In genomic region chr20:63858393-63859165, GRCh38 we compare ENCODE assay signal across 8 cellular contexts. TPM values are rescaled to one million over a fixed set of nuclear protein-coding genes. Genes with fewer than 3 reads are reported as not detected.
DNase-seq lines count a peak whose midpoint lies in the region; FAIRE-seq and TF ChIP-seq lines count a peak whose summit lies in the region.

No MANE protein-coding gene starts in this region.

- peak; percentile 56 for DNase-seq in ELR (ENCODE audit: low read depth)
- DNase-seq in RKO (ENCODE audit: low spot score): peak; percentile 44
- peak; percentile 72 for DNase-seq in endothelial cell of umbilical vein (ENCODE audit: low read depth, low spot score)
- no peak for DNase-seq in erythroblast (lab: John Stamatoyannopoulos, UW)
- no peak for DNase-seq in NCI-H510A (lab: John Stamatoyannopoulos, UW)
- no peak for DNase-seq in activated T-helper 2 cell treated with anti-CD3 and anti-CD28 coated beads, Interferon-gamma antibody, Interleukin-2, Interleukin-4, amounts not matched to agents 10 μg/mL and 5 μg/mL and 100 μg/mL, durations not matched to agents 14 hours and 24 hours and 36 hours (ENCODE audit: low spot score)
- DNase-seq in AG20443 (ENCODE audit: low spot score): no peak

- H3K27me3 Mint-ChIP-seq in activated T-helper 2 cell treated with anti-CD3 and anti-CD28 coated beads, Interferon-gamma antibody, Interleukin-2, Interleukin-4, amounts not matched to agents 10 μg/mL and 5 μg/mL and 100 μg/mL, durations not matched to agents 14 hours and 24 hours and 36 hours (ENCODE audit: low read depth): no peaks in the 10 kb centered on the region

- dilution Hi-C loops in endothelial cell of umbilical vein (cut with MboI; ENCODE audit: extremely low pct_ligation_motif_present, low sequenced_read_pairs): no loop called here

- H3K79me2 ChIP-seq in endothelial cell of umbilical vein (ENCODE audit: control insufficient read depth, insufficient read depth, low read length): no peaks in the 10 kb centered on the region

- H3K27ac ChIP-seq in endothelial cell of umbilical vein (ENCODE audit: insufficient read depth, low read depth, low read length) (no peak overlapping the region), neutrophil (peak overlapping the region; percentile 99)

- H3K36me3 Mint-ChIP-seq in activated T-helper 2 cell treated with anti-CD3 and anti-CD28 coated beads, Interferon-gamma antibody, Interleukin-2, Interleukin-4, amounts not matched to agents 10 μg/mL and 5 μg/mL and 100 μg/mL, durations not matched to agents 14 hours and 24 hours and 36 hours (ENCODE audit: low read depth): peaks cover 13% of the 10 kb centered on the region

- BruUV-seq in endothelial cell of umbilical vein (replicated peaks; lab: Mats Ljungman, UMichigan): no TSS peak

- CTCF ChIA-PET in endothelial cell of umbilical vein (lab: Charles Lee): interaction anchor here (0.7 to 2.6 kb wide), 17 partner anchors 7 to 321 kb away, joined by 3 to 17 read pairs (median 4); partner anchors contain the start of gene PTK6

- TF ChIP-seq CTCF in endothelial cell of umbilical vein (IDR thresholded peaks at IDR 0.05; ENCODE audit: extremely low read depth in 1 of 2, insufficient read depth in 1 of 2, low read depth in 1 of 2, low read length in 2 of 2): peak; percentile 24 to 62
- TF ChIP-seq CTCF in neutrophil (IDR thresholded peaks at IDR 0.05): no peak

- no peak overlapping the region for H2AFZ ChIP-seq in endothelial cell of umbilical vein (ENCODE audit: low read depth, low read length)

- POLR2A ChIA-PET in endothelial cell of umbilical vein (lab: Charles Lee): no interaction called here

- peaks cover 0 to 4% of the 10 kb centered on the region in 2 experiments for H3K36me3 ChIP-seq in endothelial cell of umbilical vein (ENCODE audit: control insufficient read depth in 2 of 2, extremely low read depth in 1 of 2, insufficient read depth in 2 of 2, low read length in 2 of 2)
- H3K36me3 ChIP-seq in neutrophil: peaks cover 8% of the 10 kb centered on the region

- FAIRE-seq in endothelial cell of umbilical vein (lab: Jason Lieb, UNC): peak; percentile 82

- no peaks in the 10 kb centered on the region for H3K9me1 ChIP-seq in endothelial cell of umbilical vein (replicated peaks; ENCODE audit: control insufficient read depth, extremely low read depth, insufficient read depth, low read length)

- H3K4me2 ChIP-seq in endothelial cell of umbilical vein (ENCODE audit: insufficient read depth, low read length): no peak overlapping the region

- no peak overlapping the region for H3K9ac ChIP-seq in endothelial cell of umbilical vein (replicated peaks; ENCODE audit: extremely low read depth, insufficient read depth, low read length)

- H3K4me3 ChIP-seq in endothelial cell of umbilical vein (replicated peaks in 1 of 3; ENCODE audit: insufficient read depth in 1 of 3, low read depth in 1 of 3, low read length in 3 of 3) (no peak overlapping the region), neutrophil (ENCODE audit: low read depth in 1 of 2, low read length in 1 of 2) (no peak overlapping the region)

- intact Hi-C loops in endothelial cell of umbilical vein (cut with micrococcal nuclease): no loop called here
- intact Hi-C loops in activated T-helper 2 cell treated with anti-CD3 and anti-CD28 coated beads, Interferon-gamma antibody, Interleukin-2, Interleukin-4, amounts not matched to agents 10 μg/mL and 5 μg/mL and 100 μg/mL, durations not matched to agents 14 hours and 24 hours and 36 hours (cut with micrococcal nuclease): no loop called here

- no peaks in the 10 kb centered on the region for H4K20me1 ChIP-seq in endothelial cell of umbilical vein (replicated peaks; ENCODE audit: control insufficient read depth, extremely low read depth, insufficient read depth, low read length)

- no peaks in the 10 kb centered on the region for H3K9me3 ChIP-seq in endothelial cell of umbilical vein (replicated peaks; ENCODE audit: control insufficient read depth, insufficient read depth, low read length)
- H3K9me3 ChIP-seq in neutrophil: no peaks in the 10 kb centered on the region

- H3K4me1 ChIP-seq in endothelial cell of umbilical vein (ENCODE audit: control insufficient read depth, extremely low read depth, insufficient read depth, low read length) (peaks cover 25% of the 10 kb centered on the region), neutrophil (ENCODE audit: control insufficient read depth in 1 of 2, insufficient read depth in 1 of 2, low read depth in 1 of 2, low read length in 1 of 2) (peaks cover 48 to 69% of the 10 kb centered on the region in 2 experiments)

- H3K9me3 Mint-ChIP-seq in activated T-helper 2 cell treated with anti-CD3 and anti-CD28 coated beads, Interferon-gamma antibody, Interleukin-2, Interleukin-4, amounts not matched to agents 10 μg/mL and 5 μg/mL and 100 μg/mL, durations not matched to agents 14 hours and 24 hours and 36 hours: no peaks in the 10 kb centered on the region

- peaks cover 12% of the 10 kb centered on the region for H3K4me1 Mint-ChIP-seq in activated T-helper 2 cell treated with anti-CD3 and anti-CD28 coated beads, Interferon-gamma antibody, Interleukin-2, Interleukin-4, amounts not matched to agents 10 μg/mL and 5 μg/mL and 100 μg/mL, durations not matched to agents 14 hours and 24 hours and 36 hours (ENCODE audit: low read depth)

- no peak for TF ChIP-seq POLR2A in endothelial cell of umbilical vein (IDR thresholded peaks at IDR 0.05; ENCODE audit: low read depth, low read length)
- TF ChIP-seq POLR2A in erythroblast (IDR thresholded peaks at IDR 0.05; ENCODE audit: low read length): no peak

- H3K27me3 ChIP-seq in endothelial cell of umbilical vein (ENCODE audit: control insufficient read depth in 2 of 2, insufficient read depth in 2 of 2, low read length in 2 of 2) (peaks cover 0 to 5% of the 10 kb centered on the region in 2 experiments), neutrophil (peaks cover 57% of the 10 kb centered on the region)

- H3K27ac Mint-ChIP-seq in activated T-helper 2 cell treated with anti-CD3 and anti-CD28 coated beads, Interferon-gamma antibody, Interleukin-2, Interleukin-4, amounts not matched to agents 10 μg/mL and 5 μg/mL and 100 μg/mL, durations not matched to agents 14 hours and 24 hours and 36 hours: no peak overlapping the region

- no peak overlapping the region for H3K4me3 Mint-ChIP-seq in activated T-helper 2 cell treated with anti-CD3 and anti-CD28 coated beads, Interferon-gamma antibody, Interleukin-2, Interleukin-4, amounts not matched to agents 10 μg/mL and 5 μg/mL and 100 μg/mL, durations not matched to agents 14 hours and 24 hours and 36 hours (ENCODE audit: low read depth)

RNA-seq across cellular contexts. Expression of gene ABHD16B, which starts 2.7 kb away (rescaled TPM):
- total RNA-seq in endothelial cell of umbilical vein: not detected in 2 replicates
- not detected in 2 replicates for polyA plus RNA-seq in endothelial cell of umbilical vein
- not detected in 2 replicates for polyA plus RNA-seq in endothelial cell of umbilical vein (2011; cell fraction: cytosol; rRNA removed)
- not detected in 2 replicates for polyA plus RNA-seq in endothelial cell of umbilical vein (2011; cell fraction: nucleus; rRNA removed)
- not detected in 2 replicates for polyA plus RNA-seq in endothelial cell of umbilical vein (2012)
- polyA minus RNA-seq in endothelial cell of umbilical vein: not detected in 2 replicates
- not detected for polyA minus RNA-seq in endothelial cell of umbilical vein (2011; cell fraction: cytosol; rRNA and poly(A)+ RNA removed)
- not detected in 2 replicates for polyA minus RNA-seq in endothelial cell of umbilical vein (2011; cell fraction: nucleus; rRNA and poly(A)+ RNA removed)
- 0.16 TPM in 1 of 2 replicates, not detected in the other for total RNA-seq in activated T-helper 2 cell treated with anti-CD3 and anti-CD28 coated beads, Interferon-gamma antibody, Interleukin-2, Interleukin-4, amounts not matched to agents 10 μg/mL and 5 μg/mL and 100 μg/mL, durations not matched to agents 14 hours and 24 hours and 36 hours

RNA-seq across cellular contexts. Expression of gene TPD52L2, which starts 6.5 kb away (rescaled TPM):
- total RNA-seq in endothelial cell of umbilical vein: 114 and 123 TPM in 2 replicates
- polyA plus RNA-seq in endothelial cell of umbilical vein: 142 and 151 TPM in 2 replicates
- 153 and 166 TPM in 2 replicates for polyA plus RNA-seq in endothelial cell of umbilical vein (2011; cell fraction: cytosol; rRNA removed)
- polyA plus RNA-seq in endothelial cell of umbilical vein (2011; cell fraction: nucleus; rRNA removed): 111 and 114 TPM in 2 replicates
- 140 and 153 TPM in 2 replicates for polyA plus RNA-seq in endothelial cell of umbilical vein (2012)
- 102 and 111 TPM in 2 replicates for polyA minus RNA-seq in endothelial cell of umbilical vein
- 112 TPM for polyA minus RNA-seq in endothelial cell of umbilical vein (2011; cell fraction: cytosol; rRNA and poly(A)+ RNA removed)
- 33.5 and 36.6 TPM in 2 replicates for polyA minus RNA-seq in endothelial cell of umbilical vein (2011; cell fraction: nucleus; rRNA and poly(A)+ RNA removed)
- 62.5 and 66.7 TPM in 2 replicates for total RNA-seq in activated T-helper 2 cell treated with anti-CD3 and anti-CD28 coated beads, Interferon-gamma antibody, Interleukin-2, Interleukin-4, amounts not matched to agents 10 μg/mL and 5 μg/mL and 100 μg/mL, durations not matched to agents 14 hours and 24 hours and 36 hours

RNA-seq across cellular contexts. Expression of gene ZBTB46, which starts 27.5 kb away (rescaled TPM):
- total RNA-seq in endothelial cell of umbilical vein: 4.3 and 7.1 TPM in 2 replicates
- polyA plus RNA-seq in endothelial cell of umbilical vein: 1.3 TPM in 2 replicates
- 0.76 and 1.3 TPM in 2 replicates for polyA plus RNA-seq in endothelial cell of umbilical vein (2011; cell fraction: cytosol; rRNA removed)
- 2.0 and 2.3 TPM in 2 replicates for polyA plus RNA-seq in endothelial cell of umbilical vein (2011; cell fraction: nucleus; rRNA removed)
- polyA plus RNA-seq in endothelial cell of umbilical vein (2012): 1.7 and 2.5 TPM in 2 replicates
- polyA minus RNA-seq in endothelial cell of umbilical vein: 5.8 and 6.6 TPM in 2 replicates
- 18.6 TPM for polyA minus RNA-seq in endothelial cell of umbilical vein (2011; cell fraction: cytosol; rRNA and poly(A)+ RNA removed)
- polyA minus RNA-seq in endothelial cell of umbilical vein (2011; cell fraction: nucleus; rRNA and poly(A)+ RNA removed): 2.4 and 3.6 TPM in 2 replicates
- total RNA-seq in activated T-helper 2 cell treated with anti-CD3 and anti-CD28 coated beads, Interferon-gamma antibody, Interleukin-2, Interleukin-4, amounts not matched to agents 10 μg/mL and 5 μg/mL and 100 μg/mL, durations not matched to agents 14 hours and 24 hours and 36 hours: 1.1 and 1.9 TPM in 2 replicates

RNA-seq across cellular contexts. Expression of gene DNAJC5, which starts 36.3 kb away (rescaled TPM):
- 58.7 and 60.3 TPM in 2 replicates for total RNA-seq in endothelial cell of umbilical vein
- 40.1 and 44.7 TPM in 2 replicates for polyA plus RNA-seq in endothelial cell of umbilical vein
- 33.6 and 38.3 TPM in 2 replicates for polyA plus RNA-seq in endothelial cell of umbilical vein (2011; cell fraction: cytosol; rRNA removed)
- polyA plus RNA-seq in endothelial cell of umbilical vein (2011; cell fraction: nucleus; rRNA removed): 37.7 and 41.4 TPM in 2 replicates
- 52.7 and 55.3 TPM in 2 replicates for polyA plus RNA-seq in endothelial cell of umbilical vein (2012)
- 66.9 and 75.0 TPM in 2 replicates for polyA minus RNA-seq in endothelial cell of umbilical vein
- 27.5 TPM for polyA minus RNA-seq in endothelial cell of umbilical vein (2011; cell fraction: cytosol; rRNA and poly(A)+ RNA removed)
- 22.1 and 24.6 TPM in 2 replicates for polyA minus RNA-seq in endothelial cell of umbilical vein (2011; cell fraction: nucleus; rRNA and poly(A)+ RNA removed)
- 38.1 and 40.0 TPM in 2 replicates for total RNA-seq in activated T-helper 2 cell treated with anti-CD3 and anti-CD28 coated beads, Interferon-gamma antibody, Interleukin-2, Interleukin-4, amounts not matched to agents 10 μg/mL and 5 μg/mL and 100 μg/mL, durations not matched to agents 14 hours and 24 hours and 36 hours

Comparison
In these comparisons a context has a peak if more than half of its experiments do, and no peak if none do; other contexts are left out.
1. DNase-seq: peak in ELR (single experiment), RKO (single experiment) and endothelial cell of umbilical vein (single experiment); none in erythroblast (0 of 2), NCI-H510A (single experiment), activated T-helper 2 cell treated with anti-CD3 and anti-CD28 coated beads, Interferon-gamma antibody, Interleukin-2, Interleukin-4, amounts not matched to agents 10 μg/mL and 5 μg/mL and 100 μg/mL, durations not matched to agents 14 hours and 24 hours and 36 hours (single experiment) and AG20443 (single experiment).